ENCODE assay signal across 38 cellular contexts in genomic region chr5:71637133-71637532, GRCh38.
"Had no signal": no experiment of that assay in that cellular context is flagged by ENCODE, and none has a peak within 500 bp of the region (broad histone marks: within the 10 kb centered on the region; RNA-seq: fewer than 3 reads in every experiment).

No MANE protein-coding gene starts in this region.

- H3K27me3 ChIP-seq: adrenal gland, ascending aorta, body of pancreas, brain microvascular endothelial cell, breast epithelium, cardiac muscle cell had no signal

- H3K4me1 ChIP-seq: adrenal gland, ascending aorta, breast epithelium had no signal

- H3K9me3 Mint-ChIP-seq: activated naive CD4-positive, alpha-beta T cell treated with anti-CD3 and anti-CD28 coated beads for 36 hours; activated naive CD4-positive, alpha-beta T cell treated with anti-CD3 and anti-CD28 coated beads, Interleukin-2, amount 10 ng/mL, durations not matched to agents 7 days and 5 days; activated naive CD4-positive, alpha-beta T cell treated with anti-CD3 and anti-CD28 coated beads, Interleukin-2, amount 50 U/mL, for 24 hours; activated naive CD4-positive, alpha-beta T cell treated with anti-CD3 and anti-CD28 coated beads, Interleukin-2, amount 50 U/mL, for 72 hours; activated naive CD8-positive, alpha-beta T cell treated with anti-CD3 and anti-CD28 coated beads for 36 hours; activated naive CD8-positive, alpha-beta T cell treated with anti-CD3 and anti-CD28 coated beads, Interleukin-2, amount 10 ng/mL, durations not matched to agents 7 days and 5 days; activated naive CD8-positive, alpha-beta T cell treated with anti-CD3 and anti-CD28 coated beads, Interleukin-2, amount 50 U/mL, for 24 hours; activated T-cell treated with anti-CD3 and anti-CD28 coated beads, Interleukin-2, amount 50 U/mL, for 24 hours; activated T-cell treated with anti-CD3 and anti-CD28 coated beads, Interleukin-2, amount 50 U/mL, for 4 hours; activated T-cell treated with anti-CD3 and anti-CD28 coated beads, Interleukin-2, amount 50 U/mL, for 72 hours; activated T-helper 1 cell treated with anti-CD3 and anti-CD28 coated beads, Interleukin-12 subunit alpha, Interleukin-12 subunit beta, Interleukin-2, Interleukin-4 antibody, amounts not matched to agents 30 ng/mL and 10 ng/mL and 1 ng/mL, durations not matched to agents 14 hours and 24 hours and 36 hours; activated T-helper 17 cell treated with anti-CD3 and anti-CD28 coated beads, Interleukin-2, amount 50 U/mL, for 72 hours; activated T-helper 2 cell treated with anti-CD3 and anti-CD28 coated beads, Interferon-gamma antibody, Interleukin-2, Interleukin-4, amounts not matched to agents 10 μg/mL and 5 μg/mL and 100 μg/mL, durations not matched to agents 14 hours and 24 hours and 36 hours; central memory CD8-positive, alpha-beta T cell had no signal

- H3K27ac Mint-ChIP-seq: activated naive CD4-positive, alpha-beta T cell treated with anti-CD3 and anti-CD28 coated beads for 36 hours; activated naive CD4-positive, alpha-beta T cell treated with anti-CD3 and anti-CD28 coated beads, Interleukin-2, amount 10 ng/mL, durations not matched to agents 7 days and 5 days; activated naive CD4-positive, alpha-beta T cell treated with anti-CD3 and anti-CD28 coated beads, Interleukin-2, amount 50 U/mL, for 24 hours; activated naive CD4-positive, alpha-beta T cell treated with anti-CD3 and anti-CD28 coated beads, Interleukin-2, amount 50 U/mL, for 72 hours; activated naive CD8-positive, alpha-beta T cell; activated naive CD8-positive, alpha-beta T cell treated with anti-CD3 and anti-CD28 coated beads for 36 hours; activated naive CD8-positive, alpha-beta T cell treated with anti-CD3 and anti-CD28 coated beads, Interleukin-2, amount 10 ng/mL, durations not matched to agents 7 days and 5 days; activated naive CD8-positive, alpha-beta T cell treated with anti-CD3 and anti-CD28 coated beads, Interleukin-2, amount 50 U/mL, for 24 hours; activated T-cell treated with anti-CD3 and anti-CD28 coated beads, Interleukin-2, amount 50 U/mL, for 24 hours; activated T-cell treated with anti-CD3 and anti-CD28 coated beads, Interleukin-2, amount 50 U/mL, for 72 hours; activated T-helper 1 cell treated with anti-CD3 and anti-CD28 coated beads, Interleukin-12 subunit alpha, Interleukin-12 subunit beta, Interleukin-2, Interleukin-4 antibody, amounts not matched to agents 30 ng/mL and 10 ng/mL and 1 ng/mL, durations not matched to agents 14 hours and 24 hours and 36 hours; activated T-helper 17 cell treated with anti-CD3 and anti-CD28 coated beads, Interleukin-2, amount 50 U/mL, for 72 hours; activated T-helper 2 cell treated with anti-CD3 and anti-CD28 coated beads, Interferon-gamma antibody, Interleukin-2, Interleukin-4, amounts not matched to agents 10 μg/mL and 5 μg/mL and 100 μg/mL, durations not matched to agents 14 hours and 24 hours and 36 hours; brain had no signal

- ATAC-seq: activated naive CD4-positive, alpha-beta T cell treated with anti-CD3 and anti-CD28 coated beads, Interleukin-2, amount 50 U/mL, for 72 hours; activated naive CD8-positive, alpha-beta T cell treated with anti-CD3 and anti-CD28 coated beads, Interleukin-2, amount 50 U/mL, for 24 hours; activated T-cell treated with anti-CD3 and anti-CD28 coated beads, Interleukin-2, amount 50 U/mL, for 4 hours; activated T-cell treated with anti-CD3 and anti-CD28 coated beads, Interleukin-2, amount 50 U/mL, for 72 hours; activated T-helper 17 cell treated with anti-CD3 and anti-CD28 coated beads, Interleukin-2, amount 50 U/mL, for 72 hours; body of pancreas had no signal

- H3K4me3 Mint-ChIP-seq: activated naive CD4-positive, alpha-beta T cell treated with anti-CD3 and anti-CD28 coated beads for 36 hours; activated naive CD4-positive, alpha-beta T cell treated with anti-CD3 and anti-CD28 coated beads, Interleukin-2, amount 10 ng/mL, durations not matched to agents 7 days and 5 days; activated naive CD4-positive, alpha-beta T cell treated with anti-CD3 and anti-CD28 coated beads, Interleukin-2, amount 50 U/mL, for 24 hours; activated naive CD8-positive, alpha-beta T cell; activated naive CD8-positive, alpha-beta T cell treated with anti-CD3 and anti-CD28 coated beads for 36 hours; activated naive CD8-positive, alpha-beta T cell treated with anti-CD3 and anti-CD28 coated beads, Interleukin-2, amount 10 ng/mL, durations not matched to agents 7 days and 5 days; activated naive CD8-positive, alpha-beta T cell treated with anti-CD3 and anti-CD28 coated beads, Interleukin-2, amount 50 U/mL, for 24 hours; activated T-cell treated with anti-CD3 and anti-CD28 coated beads, Interleukin-2, amount 50 U/mL, for 24 hours; activated T-cell treated with anti-CD3 and anti-CD28 coated beads, Interleukin-2, amount 50 U/mL, for 4 hours; activated T-cell treated with anti-CD3 and anti-CD28 coated beads, Interleukin-2, amount 50 U/mL, for 72 hours; activated T-helper 1 cell treated with anti-CD3 and anti-CD28 coated beads, Interleukin-12 subunit alpha, Interleukin-12 subunit beta, Interleukin-2, Interleukin-4 antibody, amounts not matched to agents 30 ng/mL and 10 ng/mL and 1 ng/mL, durations not matched to agents 14 hours and 24 hours and 36 hours; activated T-helper 17 cell treated with anti-CD3 and anti-CD28 coated beads, Interleukin-2, amount 50 U/mL, for 72 hours; brain; central memory CD8-positive, alpha-beta T cell had no signal

- H3K9me3 ChIP-seq: adrenal gland, ascending aorta, body of pancreas had no signal

- H3K27me3 Mint-ChIP-seq: activated naive CD4-positive, alpha-beta T cell treated with anti-CD3 and anti-CD28 coated beads, Interleukin-2, amount 10 ng/mL, durations not matched to agents 7 days and 5 days; activated naive CD4-positive, alpha-beta T cell treated with anti-CD3 and anti-CD28 coated beads, Interleukin-2, amount 50 U/mL, for 24 hours; activated naive CD8-positive, alpha-beta T cell; activated naive CD8-positive, alpha-beta T cell treated with anti-CD3 and anti-CD28 coated beads for 36 hours; activated naive CD8-positive, alpha-beta T cell treated with anti-CD3 and anti-CD28 coated beads, Interleukin-2, amount 10 ng/mL, durations not matched to agents 7 days and 5 days; activated naive CD8-positive, alpha-beta T cell treated with anti-CD3 and anti-CD28 coated beads, Interleukin-2, amount 50 U/mL, for 24 hours; activated T-cell treated with anti-CD3 and anti-CD28 coated beads, Interleukin-2, amount 50 U/mL, for 24 hours; activated T-helper 17 cell treated with anti-CD3 and anti-CD28 coated beads, Interleukin-2, amount 50 U/mL, for 72 hours; brain; central memory CD8-positive, alpha-beta T cell had no signal

- H3K36me3 ChIP-seq: brain microvascular endothelial cell had no signal

- H3K27ac ChIP-seq: adrenal gland, ascending aorta, body of pancreas, brain microvascular endothelial cell, breast epithelium, cardiac muscle cell had no signal

- DNase-seq: activated effector memory CD4-positive, alpha-beta T cell treated with anti-CD3 and anti-CD28 coated beads, Interleukin-2, amount 50 U/mL, for 16 hours; activated effector memory CD4-positive, alpha-beta T cell treated with Interleukin-2 at 50 U/mL for 16 hours; activated gamma-delta T cell; activated gamma-delta T cell treated with Interleukin-2 at 50 U/mL for 16 hours; activated naive CD4-positive, alpha-beta T cell; activated naive CD4-positive, alpha-beta T cell treated with anti-CD3 and anti-CD28 coated beads for 36 hours; activated naive CD4-positive, alpha-beta T cell treated with anti-CD3 and anti-CD28 coated beads, Interleukin-2, amount 10 ng/mL, durations not matched to agents 7 days and 5 days; activated naive CD4-positive, alpha-beta T cell treated with anti-CD3 and anti-CD28 coated beads, Interleukin-2, amount 50 U/mL, for 16 hours; activated naive CD4-positive, alpha-beta T cell treated with Interleukin-2 at 50 U/mL for 16 hours; activated naive CD8-positive, alpha-beta T cell treated with anti-CD3 and anti-CD28 coated beads for 36 hours; activated naive CD8-positive, alpha-beta T cell treated with anti-CD3 and anti-CD28 coated beads, Interleukin-2, amount 10 ng/mL, durations not matched to agents 7 days and 5 days; activated naive CD8-positive, alpha-beta T cell treated with anti-CD3 and anti-CD28 coated beads, Interleukin-2, amount 50 U/mL, for 24 hours; activated T-cell treated with anti-CD3 and anti-CD28 coated beads, Interleukin-2, amount 50 U/mL, for 1 hour; activated T-cell treated with anti-CD3 and anti-CD28 coated beads, Interleukin-2, amount 50 U/mL, for 24 hours; activated T-cell treated with anti-CD3 and anti-CD28 coated beads, Interleukin-2, amount 50 U/mL, for 4 hours; activated T-cell treated with anti-CD3 and anti-CD28 coated beads, Interleukin-2, amount 50 U/mL, for 48 hours; activated T-cell treated with anti-CD3 and anti-CD28 coated beads, Interleukin-2, amount 50 U/mL, for 72 hours; adrenal gland; amniotic stem cell; amygdala; anterior cingulate cortex; aorta; body of pancreas; brain microvascular endothelial cell; caudate nucleus; central memory CD4-positive, alpha-beta T cell; cerebellar nuclear complex had no signal

- H3K4me1 Mint-ChIP-seq: activated naive CD4-positive, alpha-beta T cell treated with anti-CD3 and anti-CD28 coated beads, Interleukin-2, amount 10 ng/mL, durations not matched to agents 7 days and 5 days; activated naive CD8-positive, alpha-beta T cell treated with anti-CD3 and anti-CD28 coated beads for 36 hours; activated naive CD8-positive, alpha-beta T cell treated with anti-CD3 and anti-CD28 coated beads, Interleukin-2, amount 10 ng/mL, durations not matched to agents 7 days and 5 days; activated naive CD8-positive, alpha-beta T cell treated with anti-CD3 and anti-CD28 coated beads, Interleukin-2, amount 50 U/mL, for 24 hours; activated T-helper 17 cell treated with anti-CD3 and anti-CD28 coated beads, Interleukin-2, amount 50 U/mL, for 72 hours; brain had no signal

- H3K4me3 ChIP-seq: adrenal gland, ascending aorta, body of pancreas, breast epithelium, cardiac muscle cell had no signal
